ENCODE assay signal across 24 cellular contexts in the genomic region with DNA sequence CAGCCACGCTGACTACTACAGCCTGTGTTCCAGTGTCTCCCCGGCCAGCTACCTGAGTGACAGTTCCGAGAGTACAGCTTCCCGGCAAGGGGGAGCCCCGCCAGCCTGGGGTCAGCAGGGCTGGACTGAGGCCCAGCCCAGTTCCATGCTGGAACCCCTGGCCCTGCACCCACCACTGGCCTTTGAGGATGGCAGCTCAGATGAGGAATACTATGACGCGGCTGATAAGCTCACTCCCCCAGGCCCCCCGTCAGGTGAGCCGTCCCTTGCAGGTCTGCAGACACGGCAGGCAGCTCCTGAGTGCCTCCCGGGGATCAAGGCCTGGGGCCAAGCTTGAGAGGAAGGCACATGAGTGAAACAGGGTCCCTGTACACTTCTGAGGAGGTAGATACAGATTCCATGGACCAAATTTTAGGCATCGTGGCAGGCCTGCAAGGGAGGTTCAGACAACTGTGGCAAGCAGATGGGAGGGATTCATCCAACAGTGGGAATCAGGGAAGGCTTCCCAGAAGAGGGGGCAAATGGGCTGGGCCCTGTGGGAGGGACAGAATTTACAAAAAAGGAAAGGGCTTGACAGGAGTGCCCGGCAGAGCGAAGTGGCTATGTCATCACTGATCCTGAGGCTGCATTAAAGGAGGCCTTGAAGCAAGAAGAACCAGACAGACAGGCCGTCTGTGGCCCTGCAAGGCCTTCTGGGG. TPM values are rescaled to one million over a fixed set of nuclear protein-coding genes. Genes with fewer than 3 reads are reported as not detected.
DNase-seq lines count a peak whose midpoint lies in the region; ATAC-seq and TF ChIP-seq lines count a peak whose summit lies in the region.
"Had no signal": no experiment of that assay in that cellular context is flagged by ENCODE, and none has a peak within 500 bp of the region (broad histone marks: within the 10 kb centered on the region; RNA-seq: fewer than 3 reads in every experiment).

No MANE protein-coding gene starts in this region.

- WGBS in gastroesophageal sphincter (ENCODE audit: low coverage in 1 of 2), 2 donors: 67 to 86% methylated on average over 5 to 10 of the region's 15 CpGs

- H3K4me3 ChIP-seq in H7 (ENCODE audit: insufficient read depth, low read depth, low read length): no peak overlapping the region
- no peak overlapping the region for H3K4me3 ChIP-seq in gastroesophageal sphincter
- H3K4me3 ChIP-seq in neural progenitor cell: no peak overlapping the region
- H3K4me3 ChIP-seq in upper lobe of right lung: no peak overlapping the region
- H3K4me3 ChIP-seq: A549; BLaER1 treated with 17β-estradiol and CSF1 and Interleukin-3, amounts not matched to agents 10 nM and 100 nM; GM12878; GM23338; HAP-1 had no signal

- no peak for TF ChIP-seq EP300 in gastroesophageal sphincter (IDR thresholded peaks at IDR 0.05)

- no peak overlapping the region for H3K27ac ChIP-seq in gastroesophageal sphincter
- H3K27ac ChIP-seq in neural progenitor cell: no peak overlapping the region
- H3K27ac ChIP-seq in upper lobe of right lung: no peak overlapping the region
- H3K27ac ChIP-seq: A549; BLaER1 treated with 17β-estradiol and CSF1 and Interleukin-3, amounts not matched to agents 10 nM and 100 nM had no signal

- peaks cover 7% of the 10 kb centered on the region for H3F3A ChIP-seq in neural progenitor cell (ENCODE audit: low read depth)

- DNase-seq in H7 (peak; percentile 49), neural progenitor cell (ENCODE audit: low spot score) (no peak), upper lobe of right lung (no peak), germinal center (ENCODE audit: low spot score) (no peak), superior temporal gyrus (ENCODE audit: extremely low spot score) (no peak), NCI-H526 (lab: John Stamatoyannopoulos, UW) (no peak)
- DNase-seq: 8988T; ACHN; AML-193; BE2C; CD4-positive, alpha-beta T cell; CD8-positive, alpha-beta memory T cell; DMS 273 treated with DMSO at 0.1 percent for 48 hours; DMS79; EL; GDM1; HFFc6 had no signal

- H3K36me3 Mint-ChIP-seq in neural progenitor cell: no peaks in the 10 kb centered on the region
- H3K36me3 Mint-ChIP-seq: CD14-positive monocyte; CD8-positive, alpha-beta memory T cell had no signal

- H3K27me3 ChIP-seq in H7 (ENCODE audit: control insufficient read depth, insufficient read depth, low read length) (no peaks in the 10 kb centered on the region; the same call in 1 of the 2 replicates), gastroesophageal sphincter (no peaks in the 10 kb centered on the region), neural progenitor cell (no peaks in the 10 kb centered on the region), upper lobe of right lung (no peaks in the 10 kb centered on the region)
- H3K27me3 ChIP-seq: BE2C; BLaER1 treated with 17β-estradiol and CSF1 and Interleukin-3, amounts not matched to agents 10 nM and 100 nM had no signal

- H3K4me1 ChIP-seq in gastroesophageal sphincter: no peaks in the 10 kb centered on the region
- H3K4me1 ChIP-seq in neural progenitor cell: peaks cover 14% of the 10 kb centered on the region
- no peaks in the 10 kb centered on the region for H3K4me1 ChIP-seq in upper lobe of right lung
- H3K4me1 ChIP-seq: A549, HAP-1 had no signal

- H3K27me3 Mint-ChIP-seq in neural progenitor cell (ENCODE audit: insufficient read depth, low read depth): peaks cover 7% of the 10 kb centered on the region
- H3K27me3 Mint-ChIP-seq: CD4-positive, alpha-beta T cell had no signal

- TF ChIP-seq POLR2A in gastroesophageal sphincter (IDR thresholded peaks at IDR 0.05): no peak

- no peaks in the 10 kb centered on the region for H3K9me3 Mint-ChIP-seq in neural progenitor cell
- H3K9me3 Mint-ChIP-seq: CD14-positive monocyte; CD4-positive, alpha-beta T cell; CD8-positive, alpha-beta memory T cell; GM23338; HFFc6 had no signal

- peak; percentile 16 for ATAC-seq in gastroesophageal sphincter
- peak; percentile 18 for ATAC-seq in upper lobe of right lung
- ATAC-seq: A549, GM12878 had no signal

- H3K9me3 ChIP-seq in gastroesophageal sphincter: no peaks in the 10 kb centered on the region
- no peaks in the 10 kb centered on the region for H3K9me3 ChIP-seq in neural progenitor cell (ENCODE audit: low read depth)
- no peaks in the 10 kb centered on the region for H3K9me3 ChIP-seq in upper lobe of right lung
- H3K9me3 ChIP-seq: A549; BE2C; BLaER1 treated with 17β-estradiol and CSF1 and Interleukin-3, amounts not matched to agents 10 nM and 100 nM; HAP-1 had no signal

- intact Hi-C loops in upper lobe of right lung (cut with DNase I): no loop called here

- H3K4me3 Mint-ChIP-seq in neural progenitor cell: no peak overlapping the region
- H3K4me3 Mint-ChIP-seq: CD14-positive monocyte; CD4-positive, alpha-beta T cell; CD8-positive, alpha-beta memory T cell; GM23338; HFFc6 had no signal

- no peak overlapping the region for H2AFZ ChIP-seq in neural progenitor cell (replicated peaks)
- H2AFZ ChIP-seq: GM23338 had no signal

- H3K27ac Mint-ChIP-seq in neural progenitor cell: peak overlapping the region; percentile 23
- H3K27ac Mint-ChIP-seq: CD14-positive monocyte; CD4-positive, alpha-beta T cell; GM23338; HFFc6 had no signal

- no peak overlapping the region for H3K9ac ChIP-seq in neural progenitor cell

- no peaks in the 10 kb centered on the region for H3K79me2 ChIP-seq in neural progenitor cell (ENCODE audit: low read depth)

- no peaks in the 10 kb centered on the region for H4K20me1 ChIP-seq in neural progenitor cell (ENCODE audit: low read depth)

- H3K4me1 Mint-ChIP-seq in neural progenitor cell: peaks cover 15% of the 10 kb centered on the region
- H3K4me1 Mint-ChIP-seq: CD14-positive monocyte; CD8-positive, alpha-beta memory T cell had no signal

- no peaks in the 10 kb centered on the region for H3K36me3 ChIP-seq in H7 (replicated peaks; ENCODE audit: control insufficient read depth, insufficient read depth, low read length)
- no peaks in the 10 kb centered on the region for H3K36me3 ChIP-seq in gastroesophageal sphincter
- H3K36me3 ChIP-seq in neural progenitor cell: no peaks in the 10 kb centered on the region
- no peaks in the 10 kb centered on the region for H3K36me3 ChIP-seq in upper lobe of right lung
- H3K36me3 ChIP-seq: BE2C, HAP-1 had no signal

- H3K4me2 ChIP-seq in neural progenitor cell: peak overlapping the region; percentile 43
- H3K4me2 ChIP-seq: A549; BLaER1 treated with 17β-estradiol and CSF1 and Interleukin-3, amounts not matched to agents 10 nM and 100 nM; GM23338 had no signal

- TF ChIP-seq CTCF in gastroesophageal sphincter (IDR thresholded peaks at IDR 0.05) (no peak), neural progenitor cell (IDR thresholded peaks at IDR 0.05) (no peak), upper lobe of right lung (IDR thresholded peaks at IDR 0.05) (no peak)

RNA-seq across cellular contexts. Expression of a gene that starts 12.8 kb away (rescaled TPM):
- total RNA-seq in H7 (2014; rRNA removed; shearing (Covaris generic)): 2.2 and 2.5 TPM in 2 replicates
- total RNA-seq in gastroesophageal sphincter (1 to 10 TPM; 6.3 to 8.6 (median 7.2) TPM), neural progenitor cell (ENCODE audit: low replicate concordance) (5.4 and 6.5 TPM in 2 replicates), upper lobe of right lung (11.8 TPM)

RNA-seq across cellular contexts. Expression of a gene that starts 44.1 kb away (rescaled TPM):
- total RNA-seq in H7 (2014; rRNA removed; shearing (Covaris generic)): 71.9 and 82.8 TPM in 2 replicates
- 10 to 100 TPM; 31.0 to 73.3 (median 49.5) TPM for total RNA-seq in gastroesophageal sphincter
- total RNA-seq in neural progenitor cell (ENCODE audit: low replicate concordance): 61.5 and 85.2 TPM in 2 replicates
- 23.7 TPM for total RNA-seq in upper lobe of right lung

RNA-seq across cellular contexts. Expression of a gene that starts 59.8 kb away (rescaled TPM):
- 18.6 and 22.9 TPM in 2 replicates for total RNA-seq in H7 (2014; rRNA removed; shearing (Covaris generic))
- total RNA-seq in gastroesophageal sphincter (10 to 100 TPM; 20.6 to 37.4 (median 30.1) TPM), neural progenitor cell (ENCODE audit: low replicate concordance) (15.8 and 21.0 TPM in 2 replicates), upper lobe of right lung (25.2 TPM)
